In the genomic region with DNA sequence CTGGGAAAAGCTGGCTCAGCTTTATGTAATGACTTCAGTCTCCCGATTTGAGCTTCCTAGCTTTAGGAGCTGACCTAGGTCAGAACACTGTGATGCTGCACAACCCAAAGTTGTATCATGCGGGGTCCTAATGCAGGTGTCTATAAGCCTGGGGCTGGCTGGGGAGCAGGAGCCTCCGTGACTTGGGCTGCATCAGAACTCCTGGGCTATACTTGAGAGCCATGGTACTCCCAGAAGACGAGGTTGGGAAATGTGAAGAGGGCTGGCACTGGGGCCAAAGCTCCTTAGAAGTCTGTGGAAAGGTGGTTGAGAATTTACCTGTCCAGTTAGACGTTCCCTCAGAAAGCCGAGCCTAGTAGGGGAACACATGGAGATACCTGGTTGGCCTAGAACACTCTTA, we compare ENCODE assay signal across 27 cellular contexts. TPM values are rescaled to one million over a fixed set of nuclear protein-coding genes. Genes with fewer than 3 reads are reported as not detected.
A peak's percentile ranks its signal among the peaks of the same experiment; 100 is the strongest.
DNase-seq lines count a peak whose midpoint lies in the region; ATAC-seq, FAIRE-seq and TF ChIP-seq lines count a peak whose summit lies in the region.
"Had no signal": no experiment of that assay in that cellular context is flagged by ENCODE, and none has a peak within 500 bp of the region (broad histone marks: within the 10 kb centered on the region; RNA-seq: fewer than 3 reads in every experiment).

No MANE protein-coding gene starts in this region.

- H3K9ac ChIP-seq in IMR-90 (ENCODE audit: low read depth, low read length): no peak overlapping the region
- H3K9ac ChIP-seq in astrocyte (ENCODE audit: low read length): no peak overlapping the region
- H3K9ac ChIP-seq: BLaER1 treated with 17β-estradiol and CSF1 and Interleukin-3, amounts not matched to agents 10 nM and 100 nM; GM23248 had no signal

- no peak overlapping the region for H2BK5ac ChIP-seq in IMR-90 (ENCODE audit: low read depth, low read length, poor library complexity, severe bottlenecking)

- no peak for TF ChIP-seq CTCF in IMR-90 (conservative IDR thresholded peaks at IDR 0.05; ENCODE audit: low read depth, low read length)
- no peak for TF ChIP-seq CTCF in astrocyte (IDR thresholded peaks at IDR 0.05; ENCODE audit: insufficient read depth, low read depth, low read length)
- TF ChIP-seq CTCF in type B pancreatic cell (conservative IDR thresholded peaks at IDR 0.05): no peak

- H2BK15ac ChIP-seq in IMR-90 (ENCODE audit: low read depth, low read length): no peak overlapping the region

- no peak overlapping the region for H3K27ac ChIP-seq in IMR-90 (ENCODE audit: insufficient read depth, low read length)
- no peak overlapping the region for H3K27ac ChIP-seq in astrocyte (ENCODE audit: low read depth, low read length)
- H3K27ac ChIP-seq: A549; BLaER1 treated with 17β-estradiol and CSF1 and Interleukin-3, amounts not matched to agents 10 nM and 100 nM; GM23248 had no signal

- no peak overlapping the region for H3K4ac ChIP-seq in IMR-90 (ENCODE audit: low read depth, low read length)

- H3K36me3 Mint-ChIP-seq in astrocyte (ENCODE audit: low read depth, unreplicated experiment): no peaks in the 10 kb centered on the region
- no peaks in the 10 kb centered on the region for H3K36me3 Mint-ChIP-seq in type B pancreatic cell
- no peaks in the 10 kb centered on the region for H3K36me3 Mint-ChIP-seq in activated T-cell treated with anti-CD3 and anti-CD28 coated beads, Interleukin-2, amount 50 U/mL, for 24 hours (ENCODE audit: low read depth)
- H3K36me3 Mint-ChIP-seq: CD14-positive monocyte had no signal

- no peak overlapping the region for H4K91ac ChIP-seq in IMR-90 (ENCODE audit: insufficient read depth, low read depth, low read length)

- POLR2A ChIA-PET in IMR-90 (lab: Charles Lee; ENCODE audit: unreplicated experiment): no interaction called here

- no peak for TF ChIP-seq RAD21 in IMR-90 (IDR thresholded peaks at IDR 0.05; ENCODE audit: low read length)

- no peak for ATAC-seq in IMR-90 (ENCODE audit: low read depth)
- ATAC-seq: A549, GM12878 had no signal

- WGBS in IMR-90 (ENCODE audit: extremely low coverage in 2 of 2, insufficient read length in 1 of 2), 2 experiments: 92% methylated on average over 2 of the region's 6 CpGs; no CpG with 5 or more reads in 1 of the 2 experiments

- H3K4me3 ChIP-seq in IMR-90 (ENCODE audit: insufficient read depth, low read depth, low read length) (no peak overlapping the region), astrocyte (ENCODE audit: insufficient read depth, low read depth, low read length) (no peak overlapping the region)
- H3K4me3 ChIP-seq: A549; BLaER1 treated with 17β-estradiol and CSF1 and Interleukin-3, amounts not matched to agents 10 nM and 100 nM; GM12878; GM23248 had no signal

- H3K36me3 ChIP-seq in IMR-90 (ENCODE audit: control insufficient read depth, insufficient read depth, low read length) (no peaks in the 10 kb centered on the region), astrocyte (ENCODE audit: insufficient read depth, low read length) (no peaks in the 10 kb centered on the region)
- H3K36me3 ChIP-seq: BE2C; BLaER1 treated with 17β-estradiol and CSF1 and Interleukin-3, amounts not matched to agents 10 nM and 100 nM had no signal

- DNase-seq in IMR-90: no peak
- no peak for DNase-seq in astrocyte (ENCODE audit: low read depth)
- DNase-seq in mesenteric fat pad (ENCODE audit: low spot score): peak; percentile 16
- DNase-seq in type B pancreatic cell (ENCODE audit: extremely low spot score, unreplicated experiment): peak; percentile 31
- no peak for DNase-seq in HK-2 (ENCODE audit: unreplicated experiment)
- DNase-seq in activated CD4-positive, alpha-beta T cell treated with anti-CD3 and anti-CD28 coated beads for 4 hours: no peak
- no peak for DNase-seq in activated T-cell treated with anti-CD3 and anti-CD28 coated beads, Interleukin-2, amount 50 U/mL, for 24 hours
- DNase-seq: 8988T; ACHN; AML-193; BE2C; CD4-positive, alpha-beta T cell; CD8-positive, alpha-beta memory T cell; DMS 273 treated with DMSO at 0.1 percent for 48 hours; DMS79; EL; GDM1; H7; HCEC 1CT had no signal

- intact Hi-C loops in IMR-90 (cut with micrococcal nuclease): no loop called here

- CTCF ChIA-PET in IMR-90 (lab: Yijun Ruan, JAX): interaction anchor here (0.7 kb wide), 1 partner anchor 561 kb away, joined by 5 read pairs; no protein-coding TSS in a partner anchor

- H2BK120ac ChIP-seq in IMR-90 (ENCODE audit: low read depth, low read length): no peak overlapping the region

- H4K8ac ChIP-seq in IMR-90 (ENCODE audit: low read depth in 2 of 2, low read length in 2 of 2): no peak overlapping the region

- peak overlapping the region; percentile 20 for H3K4me3 Mint-ChIP-seq in astrocyte (ENCODE audit: unreplicated experiment)
- H3K4me3 Mint-ChIP-seq in type B pancreatic cell: no peak overlapping the region
- no peak overlapping the region for H3K4me3 Mint-ChIP-seq in activated T-cell treated with anti-CD3 and anti-CD28 coated beads, Interleukin-2, amount 50 U/mL, for 24 hours
- H3K4me3 Mint-ChIP-seq: CD14-positive monocyte; CD4-positive, alpha-beta T cell; CD8-positive, alpha-beta memory T cell had no signal

- H3K9me3 ChIP-seq in IMR-90 (ENCODE audit: control insufficient read depth, insufficient read depth, low read length): no peaks in the 10 kb centered on the region
- H3K9me3 ChIP-seq in astrocyte (ENCODE audit: insufficient read depth, low read depth, low read length): no peaks in the 10 kb centered on the region
- H3K9me3 ChIP-seq: A549, BE2C had no signal

- no peaks in the 10 kb centered on the region for H3K79me2 ChIP-seq in astrocyte (ENCODE audit: insufficient read depth, low read length)

- H3K4me1 Mint-ChIP-seq in astrocyte (ENCODE audit: low read depth, unreplicated experiment) (peaks cover 10% of the 10 kb centered on the region), type B pancreatic cell (ENCODE audit: unreplicated experiment) (peaks cover 18% of the 10 kb centered on the region)
- no peaks in the 10 kb centered on the region for H3K4me1 Mint-ChIP-seq in activated T-cell treated with anti-CD3 and anti-CD28 coated beads, Interleukin-2, amount 50 U/mL, for 24 hours (ENCODE audit: low read depth)
- H3K4me1 Mint-ChIP-seq: CD14-positive monocyte; CD8-positive, alpha-beta memory T cell had no signal

- no peak for TF ChIP-seq POLR2A in IMR-90 (IDR thresholded peaks at IDR 0.05; ENCODE audit: low read depth, low read length)

- no peak overlapping the region for H3K56ac ChIP-seq in IMR-90 (ENCODE audit: extremely low read depth, insufficient read depth, low read length)

- H3K27me3 ChIP-seq in IMR-90 (ENCODE audit: control insufficient read depth, insufficient read depth, low read length) (peaks cover 5% of the 10 kb centered on the region; the same call in 1 of the 2 replicates), astrocyte (ENCODE audit: insufficient read depth, low read length) (no peaks in the 10 kb centered on the region)
- H3K27me3 ChIP-seq: BE2C; BLaER1 treated with 17β-estradiol and CSF1 and Interleukin-3, amounts not matched to agents 10 nM and 100 nM had no signal

- peak overlapping the region; percentile 50 for H2AK9ac ChIP-seq in IMR-90 (replicated peaks; ENCODE audit: low read depth, low read length, poor library complexity)

- no peak overlapping the region for H4K5ac ChIP-seq in IMR-90 (ENCODE audit: low read depth, low read length)

- no peak overlapping the region for H3K18ac ChIP-seq in IMR-90 (ENCODE audit: low read depth, low read length)

- no peak for FAIRE-seq in astrocyte (lab: Jason Lieb, UNC)
- FAIRE-seq: A549, D721Med, GM12878, GM19239, H1 had no signal

- dilution Hi-C loops in IMR-90 (cut with HindIII; ENCODE audit: low sequenced_read_pairs, unreplicated experiment): no loop called here

- no TSS peak for BruUV-seq in IMR-90 (replicated peaks; lab: Mats Ljungman, UMichigan)

- H3K23ac ChIP-seq in IMR-90 (ENCODE audit: low read depth, low read length): no peak overlapping the region

- H2AK5ac ChIP-seq in IMR-90 (ENCODE audit: low read depth, low read length): no peak overlapping the region

- H2AFZ ChIP-seq in IMR-90 (replicated peaks; ENCODE audit: low read length, poor library complexity) (no peak overlapping the region), astrocyte (ENCODE audit: low read depth, low read length) (no peak overlapping the region)
- H2AFZ ChIP-seq: GM23248 had no signal

- in situ Hi-C loops in IMR-90 (cut with MboI; ENCODE audit: low sequenced_read_pairs): no loop called here

- H3K9me3 Mint-ChIP-seq in astrocyte (ENCODE audit: unreplicated experiment) (peaks cover 5% of the 10 kb centered on the region), type B pancreatic cell (no peaks in the 10 kb centered on the region)
- peaks cover 5% of the 10 kb centered on the region for H3K9me3 Mint-ChIP-seq in activated T-cell treated with anti-CD3 and anti-CD28 coated beads, Interleukin-2, amount 50 U/mL, for 24 hours

- H3K27me3 Mint-ChIP-seq in astrocyte (ENCODE audit: low read depth, unreplicated experiment) (peaks cover 5% of the 10 kb centered on the region), type B pancreatic cell (no peaks in the 10 kb centered on the region)
- no peaks in the 10 kb centered on the region for H3K27me3 Mint-ChIP-seq in activated T-cell treated with anti-CD3 and anti-CD28 coated beads, Interleukin-2, amount 50 U/mL, for 24 hours
- H3K27me3 Mint-ChIP-seq: CD4-positive, alpha-beta T cell; CD8-positive, alpha-beta memory T cell had no signal

- H3K14ac ChIP-seq in IMR-90 (replicated peaks; ENCODE audit: low read depth, low read length): no peak overlapping the region

- no peaks in the 10 kb centered on the region for H3K79me1 ChIP-seq in IMR-90 (ENCODE audit: low read depth in 1 of 2, low read length in 2 of 2)

- H3K9me1 ChIP-seq in IMR-90 (ENCODE audit: insufficient read depth, low read length): peaks cover 2% of the 10 kb centered on the region; the same call in 1 of the 2 replicates

- no peak overlapping the region for H2BK20ac ChIP-seq in IMR-90 (ENCODE audit: low read depth, low read length)

- H3K4me2 ChIP-seq in IMR-90 (ENCODE audit: low read depth, low read length) (no peak overlapping the region), astrocyte (ENCODE audit: low read length) (no peak overlapping the region)
- H3K4me2 ChIP-seq: A549; BLaER1 treated with 17β-estradiol and CSF1 and Interleukin-3, amounts not matched to agents 10 nM and 100 nM had no signal

- H4K20me1 ChIP-seq in IMR-90 (ENCODE audit: insufficient read depth, low read length) (no peaks in the 10 kb centered on the region; the same call in 1 of the 2 replicates), astrocyte (ENCODE audit: insufficient read depth, low read length) (no peaks in the 10 kb centered on the region)
- H4K20me1 ChIP-seq: BLaER1 treated with 17β-estradiol and CSF1 and Interleukin-3, amounts not matched to agents 10 nM and 100 nM had no signal

- no peak overlapping the region for H3K27ac Mint-ChIP-seq in astrocyte (ENCODE audit: unreplicated experiment)
- no peak overlapping the region for H3K27ac Mint-ChIP-seq in type B pancreatic cell
- no peak overlapping the region for H3K27ac Mint-ChIP-seq in activated T-cell treated with anti-CD3 and anti-CD28 coated beads, Interleukin-2, amount 50 U/mL, for 24 hours
- H3K27ac Mint-ChIP-seq: CD14-positive monocyte; CD4-positive, alpha-beta T cell had no signal

- H3K4me1 ChIP-seq in IMR-90 (ENCODE audit: control insufficient read depth, insufficient read depth, low read length) (peaks cover 2% of the 10 kb centered on the region; the same call in 1 of the 2 replicates), astrocyte (ENCODE audit: insufficient read depth, low read length) (peaks cover 2% of the 10 kb centered on the region)
- H3K4me1 ChIP-seq: A549; BE2C; BLaER1 treated with 17β-estradiol and CSF1 and Interleukin-3, amounts not matched to agents 10 nM and 100 nM had no signal

RNA-seq across cellular contexts. Expression of gene BSN, which starts 57.0 kb away (rescaled TPM):
- total RNA-seq in IMR-90 (2012; rRNA removed) (under 0.01 TPM in 2 replicates), astrocyte (0.75 and 0.86 TPM in 2 replicates), mesenteric fat pad (0.16 TPM), type B pancreatic cell (ENCODE audit: low replicate concordance) (3.9 and 4.0 TPM in 2 replicates)
- polyA plus RNA-seq in IMR-90 (2012; rRNA removed): 0.03 and 0.04 TPM in 2 replicates
- under 0.01 and 0.02 TPM in 2 replicates for polyA plus RNA-seq in IMR-90 (2012; cell fraction: cytosol; rRNA removed)
- 0.03 and 0.04 TPM in 2 replicates for polyA plus RNA-seq in IMR-90 (2012; cell fraction: nucleus; rRNA removed; ENCODE audit: low replicate concordance)
- polyA plus RNA-seq: CD14-positive monocyte; CD8-positive, alpha-beta memory T cell had no signal

Comparison
In these comparisons a context has a peak if more than half of its experiments do, and no peak if none do; other contexts are left out.
1. DNase-seq: peak in mesenteric fat pad (single experiment) and type B pancreatic cell (single experiment); none in IMR-90 (single experiment), astrocyte (single experiment), HK-2 (single experiment), activated CD4-positive, alpha-beta T cell treated with anti-CD3 and anti-CD28 coated beads for 4 hours (0 of 2) and activated T-cell treated with anti-CD3 and anti-CD28 coated beads, Interleukin-2, amount 50 U/mL, for 24 hours (single experiment).